ENCODE assay signal across 3 cellular contexts in genomic region chr3:54582424-54582823, GRCh38.
"Had no signal": no experiment of that assay in that cellular context is flagged by ENCODE, and none has a peak within 500 bp of the region (broad histone marks: within the 10 kb centered on the region; RNA-seq: fewer than 3 reads in every experiment).

No MANE protein-coding gene starts in this region.

- ATAC-seq: GM12878 had no signal

- DNase-seq: GDM1, GF-D8 had no signal

- H3K4me3 ChIP-seq: GM12878 had no signal
